ENCODE assay signal across 1 cellular context in genomic region chr2:234802071-234802844, GRCh38.
TF ChIP-seq lines count a peak whose summit lies in the region.

No MANE protein-coding gene starts in this region.

TF ChIP-seq in HepG2, 621 proteins besides CTCF, POLR2A, EP300 and RAD21 (continued from another document):
- peak; percentile 12; the same call in 1 of the 2 replicates for TF ChIP-seq TRIM24 (CRISPR knock-in tag; IDR thresholded peaks at IDR 0.05)
